Comparison of ENCODE assay signal across 8 cellular contexts in genomic region chr1:109620890-109621289, GRCh38. TPM values are rescaled to one million over a fixed set of nuclear protein-coding genes. Genes with fewer than 3 reads are reported as not detected.
A peak's percentile ranks its signal among the peaks of the same experiment; 100 is the strongest.
DNase-seq lines count a peak whose midpoint lies in the region; ATAC-seq and TF ChIP-seq lines count a peak whose summit lies in the region.

No MANE protein-coding gene starts in this region.

- POLR2A ChIA-PET in PC-3 (lab: Charles Lee; ENCODE audit: unreplicated experiment), result interaction anchor here (2.0 kb wide), 1 partner anchor 72 kb away, joined by 7 read pairs; the partner anchor contains the start of gene GNAI3

- peak overlapping the region; percentile 95 for H3K4me3 ChIP-seq in Jurkat, Clone E6-1 (ENCODE audit: low read length)
- peak overlapping the region; percentile 95 for H3K4me3 ChIP-seq in PC-3 (ENCODE audit: low read length)
- peak overlapping the region; percentile 46 to 67 for H3K4me3 ChIP-seq in esophagus (ENCODE audit: low read depth in 1 of 2, low read length in 2 of 2)
- peak overlapping the region; percentile 72 to 97 for H3K4me3 ChIP-seq in muscle layer of colon (ENCODE audit: low read depth in 1 of 2, low read length in 2 of 2)

- no peaks in the 10 kb centered on the region for H3K9me2 ChIP-seq in PC-3 (replicated peaks; ENCODE audit: low read length)

- H3K27me3 ChIP-seq in PC-3 (ENCODE audit: low read length) (no peaks in the 10 kb centered on the region), esophagus (ENCODE audit: control insufficient read depth in 1 of 2, insufficient read depth in 2 of 2, low read length in 2 of 2) (no peaks in the 10 kb centered on the region), muscle layer of colon (ENCODE audit: control insufficient read depth in 1 of 2, insufficient read depth in 2 of 2, low read length in 2 of 2) (no peaks in the 10 kb centered on the region)

- peaks cover 9% of the 10 kb centered on the region for H4K20me1 ChIP-seq in PC-3 (ENCODE audit: low read length)

- H2AFZ ChIP-seq in PC-3 (ENCODE audit: low read length), result peak overlapping the region; percentile 94; the same call in 1 of the 2 replicates

- H3K27ac ChIP-seq in PC-3 (ENCODE audit: low read length) (peak overlapping the region; percentile 58), esophagus (ENCODE audit: low read depth in 2 of 2, low read length in 1 of 2) (peak overlapping the region; percentile 69 to 82), muscle layer of colon (ENCODE audit: low read depth, low read length) (peak overlapping the region; percentile 82)

- no peaks in the 10 kb centered on the region for H3F3A ChIP-seq in PC-3 (ENCODE audit: low read length, unreplicated experiment)

- H3K4me3 Mint-ChIP-seq in activated T-cell treated with anti-CD3 and anti-CD28 coated beads, Interleukin-2, amount 50 U/mL, for 24 hours, result peak overlapping the region; percentile 98

- H3K27ac Mint-ChIP-seq in activated T-cell treated with anti-CD3 and anti-CD28 coated beads, Interleukin-2, amount 50 U/mL, for 24 hours, result peak overlapping the region; percentile 98

- TF ChIP-seq CTCF in PC-3 (conservative IDR thresholded peaks at IDR 0.05; ENCODE audit: low read depth, low read length), result no peak

- ATAC-seq in GM21723 (IDR thresholded peaks at IDR 0.05; ENCODE audit: unreplicated experiment) (peak; percentile 82), PC-3 (peak; percentile 87)

- peak overlapping the region; percentile 99 for H3K4me2 ChIP-seq in PC-3 (ENCODE audit: low read length)

- no peaks in the 10 kb centered on the region for H3K27me3 Mint-ChIP-seq in activated T-cell treated with anti-CD3 and anti-CD28 coated beads, Interleukin-2, amount 50 U/mL, for 24 hours

- BruUV-seq in PC-3 (replicated peaks; lab: Mats Ljungman, UMichigan), result no TSS peak

- H3K36me3 ChIP-seq in PC-3 (ENCODE audit: low read depth, low read length) (no peaks in the 10 kb centered on the region), esophagus (ENCODE audit: control insufficient read depth in 2 of 2, insufficient read depth in 2 of 2, low read length in 1 of 2) (no peaks in the 10 kb centered on the region), muscle layer of colon (ENCODE audit: insufficient read depth, low read length) (no peaks in the 10 kb centered on the region)

- peaks cover 52% of the 10 kb centered on the region for H3K79me2 ChIP-seq in PC-3 (ENCODE audit: low read length)

- H3K9me3 Mint-ChIP-seq in activated T-cell treated with anti-CD3 and anti-CD28 coated beads, Interleukin-2, amount 50 U/mL, for 24 hours, result no peaks in the 10 kb centered on the region

- peak overlapping the region; percentile 88 for H3K9ac ChIP-seq in PC-3 (ENCODE audit: low read length)
- H3K9ac ChIP-seq in muscle layer of colon (ENCODE audit: low read length), result no peak overlapping the region

- DNase-seq in DMS153 treated with DMSO at 0.1 percent for 48 hours (lab: John Stamatoyannopoulos, UW; ENCODE audit: unreplicated experiment) (peak; percentile 37), PC-3 (peak; percentile 92)
- peak; percentile 95 for DNase-seq in Jurkat, Clone E6-1 (ENCODE audit: low read depth, low spot score)
- DNase-seq in activated T-cell treated with anti-CD3 and anti-CD28 coated beads, Interleukin-2, amount 50 U/mL, for 24 hours, result peak; percentile 96
- DNase-seq in stimulated activated CD8-positive, alpha-beta memory T cell treated with anti-CD3 and anti-CD28 coated beads, Interleukin-4, amount 100 ng/mL, for 48 hours, result peak; percentile 98

- 0 to 1% methylated on average over 18 of the region's 18 CpGs for WGBS in esophagus, 2 donors

- peaks cover 69% of the 10 kb centered on the region for H3K4me1 Mint-ChIP-seq in activated T-cell treated with anti-CD3 and anti-CD28 coated beads, Interleukin-2, amount 50 U/mL, for 24 hours (ENCODE audit: low read depth)

- H3K36me3 Mint-ChIP-seq in activated T-cell treated with anti-CD3 and anti-CD28 coated beads, Interleukin-2, amount 50 U/mL, for 24 hours (ENCODE audit: low read depth), result peaks cover 37% of the 10 kb centered on the region

- CTCF ChIA-PET in PC-3 (lab: Charles Lee), result interaction anchor here (0.8 to 1.5 kb wide), 3 partner anchors 10 to 52 kb away, joined by 4 to 5 read pairs (median 4); no protein-coding TSS in a partner anchor

- intact Hi-C loops in PC-3 (cut with micrococcal nuclease), result loop anchor here (1.0 kb wide), 1 partner anchor 73 kb away; the partner anchor contains the start of gene GNAI3

- H3K9me3 ChIP-seq in PC-3 (ENCODE audit: low read length) (no peaks in the 10 kb centered on the region), esophagus (ENCODE audit: control insufficient read depth in 2 of 2, insufficient read depth in 1 of 2, low read depth in 1 of 2, low read length in 1 of 2) (no peaks in the 10 kb centered on the region), muscle layer of colon (ENCODE audit: low read length) (no peaks in the 10 kb centered on the region)

- H3K4me1 ChIP-seq in PC-3 (ENCODE audit: insufficient read depth, low read length) (peaks cover 24% of the 10 kb centered on the region), esophagus (ENCODE audit: control insufficient read depth in 2 of 2, insufficient read depth in 2 of 2, low read length in 1 of 2) (peaks cover 12 to 19% of the 10 kb centered on the region in 2 donors), muscle layer of colon (ENCODE audit: insufficient read depth, low read length) (peaks cover 35% of the 10 kb centered on the region)

RNA-seq across cellular contexts. Expression of gene AMPD2, which starts 1.3 kb away (rescaled TPM):
- polyA plus RNA-seq in Jurkat, Clone E6-1 (2012; ENCODE audit: insufficient read depth, insufficient read length), result 46.9 TPM
- total RNA-seq in PC-3 (2014; rRNA removed), result 75.3 and 128 TPM in 2 replicates
- polyA plus RNA-seq in esophagus, result 10 to 100 TPM; 15.7 to 16.3 TPM

RNA-seq across cellular contexts. Expression of gene GNAT2, which starts 1.5 kb away (rescaled TPM):
- not detected for polyA plus RNA-seq in Jurkat, Clone E6-1 (2012; ENCODE audit: insufficient read depth, insufficient read length)
- total RNA-seq in PC-3 (2014; rRNA removed), result 0.29 and 0.69 TPM in 2 replicates
- polyA plus RNA-seq in esophagus, result not detected

RNA-seq across cellular contexts. Expression of gene GSTM4, which starts 35.0 kb away (rescaled TPM):
- polyA plus RNA-seq in Jurkat, Clone E6-1 (2012; ENCODE audit: insufficient read depth, insufficient read length), result 50.8 TPM
- total RNA-seq in PC-3 (2014; rRNA removed), result 24.0 and 25.9 TPM in 2 replicates
- 10 to 100 TPM; 22.9 to 26.4 TPM for polyA plus RNA-seq in esophagus

RNA-seq across cellular contexts. Expression of gene GSTM2, which starts 47.0 kb away (rescaled TPM):
- polyA plus RNA-seq in Jurkat, Clone E6-1 (2012; ENCODE audit: insufficient read depth, insufficient read length), result 6.3 TPM
- 29.0 and 38.6 TPM in 2 replicates for total RNA-seq in PC-3 (2014; rRNA removed)
- polyA plus RNA-seq in esophagus, result 100 to 1,000 TPM in 1 of 2 donors, 10 to 100 TPM in 1; 52.0 to 130 TPM

Comparison
In these comparisons a context has a peak if more than half of its experiments do, and no peak if none do; other contexts are left out.
1. Peak in every context shown above with its lines: DNase-seq, ATAC-seq, H3K4me3 ChIP-seq and H3K27ac ChIP-seq.
2. DNase-seq: peak in every context shown above with its lines; median percentile 98 in stimulated activated CD8-positive, alpha-beta memory T cell treated with anti-CD3 and anti-CD28 coated beads, Interleukin-4, amount 100 ng/mL, for 48 hours; 96 in activated T-cell treated with anti-CD3 and anti-CD28 coated beads, Interleukin-2, amount 50 U/mL, for 24 hours; 95 in Jurkat, Clone E6-1; 92 in PC-3; 37 in DMS153 treated with DMSO at 0.1 percent for 48 hours.